In genomic region chr19:40055832-40056504, GRCh38 we compare ENCODE assay signal across 8 cellular contexts. TPM values are rescaled to one million over a fixed set of nuclear protein-coding genes. Genes with fewer than 3 reads are reported as not detected.
DNase-seq lines count a peak whose midpoint lies in the region; ATAC-seq and TF ChIP-seq lines count a peak whose summit lies in the region.

Gene ZNF780B (minus strand): TSS chr19:40056231. CDS start chr19:40050332, 5,899 bp downstream.

- H3K27ac Mint-ChIP-seq in activated CD4-positive, alpha-beta memory T cell treated with anti-CD3 and anti-CD28 coated beads for 36 hours = peak within 1 kb of the TSS; percentile 93

- peaks cover 3 to 7% of the 10 kb centered on the region in 2 donors for H3K4me1 ChIP-seq in lung (ENCODE audit: control insufficient read depth in 2 of 2, insufficient read depth in 2 of 2, low read length in 2 of 2)

- H3K4me3 Mint-ChIP-seq in activated CD4-positive, alpha-beta memory T cell treated with anti-CD3 and anti-CD28 coated beads for 36 hours = peak within 1 kb of the TSS; percentile 99

- H3K4me3 ChIP-seq in AG04449 (ENCODE audit: low read depth, low read length) (peak within 1 kb of the TSS; percentile 91), lung (peak within 1 kb of the TSS; percentile 81)

- 0% methylated on average over 41 of the region's 41 CpGs for WGBS in lung, 2 donors

- DNase-seq in AG04449 (ENCODE audit: low read depth, low spot score) (no peak), NCI-H748 treated with DMSO at 0.1 percent for 48 hours (lab: John Stamatoyannopoulos, UW) (peak; percentile 67), lung (ENCODE audit: low spot score) (peak; percentile 70)
- DNase-seq in activated CD4-positive, alpha-beta memory T cell treated with anti-CD3 and anti-CD28 coated beads for 36 hours = peak; percentile 85
- DNase-seq in effector CD4-positive, alpha-beta T cell = peak; percentile 55
- peak; percentile 40 to 70 (median 42) for DNase-seq in stimulated activated CD4-positive, alpha-beta T cell treated with anti-CD3 and anti-CD28 coated beads, TNF-alpha, amount 100 ng/mL, for 24 hours (ENCODE audit: low read depth in 3 of 3)

- TF ChIP-seq CTCF in AG04449 (IDR thresholded peaks at IDR 0.05; ENCODE audit: insufficient read depth, low read length, missing control alignments) (no peak), lung (IDR thresholded peaks at IDR 0.05; ENCODE audit: control extremely low read depth, extremely low read depth) (no peak)

- peaks cover 38% of the 10 kb centered on the region for H3K4me1 Mint-ChIP-seq in activated CD4-positive, alpha-beta memory T cell treated with anti-CD3 and anti-CD28 coated beads for 36 hours (ENCODE audit: low read depth)

- no peaks in the 10 kb centered on the region for H3K9me3 ChIP-seq in lung (ENCODE audit: control insufficient read depth in 2 of 2, insufficient read depth in 1 of 2, low read length in 1 of 2)

- POLR2A ChIA-PET in AG04449 (lab: Yijun Ruan, JAX) = interaction anchor here (1.2 kb wide), 1 partner anchor 85 kb away, joined by 4 read pairs; the partner anchor contains the start of gene PSMC4
- POLR2A ChIA-PET in activated CD4-positive, alpha-beta memory T cell treated with anti-CD3 and anti-CD28 coated beads for 36 hours (lab: Charles Lee) = interaction anchor here (0.5 to 2.7 kb wide), 3 partner anchors 86 to 406 kb away, joined by 3 to 13 read pairs (median 5); partner anchors contain the start of gene PSMC4

- H3K27ac ChIP-seq in lung (ENCODE audit: low read depth in 1 of 2, low read length in 1 of 2) = peak within 1 kb of the TSS; percentile 59 to 75

- H3K9me3 Mint-ChIP-seq in activated CD4-positive, alpha-beta memory T cell treated with anti-CD3 and anti-CD28 coated beads for 36 hours = peaks cover 14% of the 10 kb centered on the region

- H3K27me3 ChIP-seq in lung (ENCODE audit: control insufficient read depth, insufficient read depth) = no peaks in the 10 kb centered on the region

- peaks cover 22% of the 10 kb centered on the region for H3K36me3 Mint-ChIP-seq in activated CD4-positive, alpha-beta memory T cell treated with anti-CD3 and anti-CD28 coated beads for 36 hours

- H3K36me3 ChIP-seq in lung (ENCODE audit: control insufficient read depth in 2 of 2, insufficient read depth in 2 of 2, low read length in 2 of 2) = no peaks in the 10 kb centered on the region

- intact Hi-C loops in activated CD4-positive, alpha-beta memory T cell treated with anti-CD3 and anti-CD28 coated beads for 36 hours (cut with micrococcal nuclease) = loop anchor here (2.0 kb wide), 1 partner anchor 35 kb away; the partner anchor contains the start of gene ZNF780A

- H3K27me3 Mint-ChIP-seq in activated CD4-positive, alpha-beta memory T cell treated with anti-CD3 and anti-CD28 coated beads for 36 hours = peaks cover 1% of the 10 kb centered on the region

- ATAC-seq in GM18868 (IDR thresholded peaks at IDR 0.05; ENCODE audit: unreplicated experiment) = peak; percentile 68
- ATAC-seq in HG03442 (IDR thresholded peaks at IDR 0.05; ENCODE audit: unreplicated experiment) = peak; percentile 77
- ATAC-seq in lung (ENCODE audit: insufficient read depth, low FRiP score) = peak; percentile 90

- CTCF ChIA-PET in AG04449 (lab: Yijun Ruan, JAX) = no interaction called here
- CTCF ChIA-PET in activated CD4-positive, alpha-beta memory T cell treated with anti-CD3 and anti-CD28 coated beads for 36 hours (lab: Charles Lee) = interaction anchor here (1.2 kb wide), 1 partner anchor 86 kb away, joined by 7 read pairs; the partner anchor contains the start of gene PSMC4

RNA-seq across cellular contexts. Expression of gene ZNF780B, which starts in this region (rescaled TPM):
- total RNA-seq in activated CD4-positive, alpha-beta memory T cell treated with anti-CD3 and anti-CD28 coated beads for 36 hours = 10 to 100 TPM; 11.8 to 13.9 TPM
- 10 to 100 TPM; 17.9 to 39.8 TPM for total RNA-seq in lung
- 10 to 100 TPM in 1 of 2 donors, 1 to 10 TPM in 1; 4.7 to 14.7 TPM for polyA plus RNA-seq in lung
